Comparison of ENCODE assay signal across 27 cellular contexts in genomic region chr7:15621468-15621867, GRCh38. TPM values are rescaled to one million over a fixed set of nuclear protein-coding genes. Genes with fewer than 3 reads are reported as not detected.
"Had no signal": no experiment of that assay in that cellular context is flagged by ENCODE, and none has a peak within 500 bp of the region (broad histone marks: within the 10 kb centered on the region; RNA-seq: fewer than 3 reads in every experiment).

No MANE protein-coding gene starts in this region.

- H3K27me3 ChIP-seq: ovary, right atrium auricular region, right lobe of liver, stomach, testis, thyroid gland, transverse colon, upper lobe of left lung, vagina had no signal

- H3K36me3 ChIP-seq: lower lobe of right lung, ovary, right atrium auricular region, right lobe of liver, stomach, thyroid gland, transverse colon, upper lobe of left lung, vagina had no signal

- H3K4me2 ChIP-seq: smooth muscle cell had no signal

- DNase-seq: hippocampal formation; kidney glomerular epithelial cell; left cardiac atrium; lower lobe of right lung; mammary epithelial cell; mesenchymal stem cell; naive thymus-derived CD8-positive, alpha-beta T cell; nephron progenitor cell; ovary; right lobe of liver; stimulated activated CD4-positive, alpha-beta T cell treated with anti-CD3 and anti-CD28 coated beads, Interleukin-1b, Interleukin-23, amount 100 ng/mL, for 48 hours; stimulated activated CD4-positive, alpha-beta T cell treated with anti-CD3 and anti-CD28 coated beads, Interleukin-2, amount 100 ng/mL, for 48 hours; stimulated activated CD4-positive, alpha-beta T cell treated with anti-CD3 and anti-CD28 coated beads, Interleukin-4, amount 100 ng/mL, for 4 hours; stimulated activated CD8-positive, alpha-beta memory T cell treated with anti-CD3 and anti-CD28 coated beads, Interleukin-4, amount 100 ng/mL, for 48 hours; stimulated activated naive CD8-positive, alpha-beta T cell treated with anti-CD3 and anti-CD28 coated beads, Interleukin-15, Interleukin-2, amounts not matched to agents 100 U/mL and 50 U/mL, for 24 hours; stomach; testis; thyroid gland; transverse colon; upper lobe of left lung had no signal

- FAIRE-seq: keratinocyte had no signal

- ATAC-seq: left cardiac atrium; left lobe of liver; lower lobe of right lung; naive thymus-derived CD8-positive, alpha-beta T cell; right lobe of liver; stimulated activated memory B cell treated with anti-CD40 and anti-IgM and Interleukin-4, amounts not matched to agents 10 μg/mL and 1 μg/mL and 100 μg/mL, for 72 hours; stimulated activated naive CD8-positive, alpha-beta T cell treated with anti-CD3 and anti-CD28 coated beads, Interleukin-15, Interleukin-2, amounts not matched to agents 100 U/mL and 50 U/mL, for 24 hours had no signal

- H3K27ac ChIP-seq: lower lobe of right lung, ovary, right atrium auricular region, right lobe of liver, stomach, testis, thyroid gland, transverse colon, upper lobe of left lung, vagina had no signal

- H3K4me3 ChIP-seq: lower lobe of right lung, ovary, right atrium auricular region, right lobe of liver, smooth muscle cell, stomach, testis, thyroid gland, transverse colon, upper lobe of left lung, vagina had no signal

- H3K9me3 ChIP-seq: lower lobe of right lung, ovary, right atrium auricular region, right lobe of liver, stomach, testis, thyroid gland, transverse colon, upper lobe of left lung, vagina had no signal

- H3K4me1 ChIP-seq: lower lobe of right lung, right atrium auricular region, stomach, testis, thyroid gland, upper lobe of left lung had no signal

RNA-seq across cellular contexts. Expression of gene AGMO, which starts 59.7 kb away (rescaled TPM):
- total RNA-seq: lower lobe of right lung; mammary epithelial cell; naive thymus-derived CD8-positive, alpha-beta T cell; pulmonary artery endothelial cell had no signal
- polyA plus RNA-seq: keratinocyte; mammary epithelial cell; naive thymus-derived CD8-positive, alpha-beta T cell had no signal
